Comparison of ENCODE assay signal across 29 cellular contexts in the genomic region with DNA sequence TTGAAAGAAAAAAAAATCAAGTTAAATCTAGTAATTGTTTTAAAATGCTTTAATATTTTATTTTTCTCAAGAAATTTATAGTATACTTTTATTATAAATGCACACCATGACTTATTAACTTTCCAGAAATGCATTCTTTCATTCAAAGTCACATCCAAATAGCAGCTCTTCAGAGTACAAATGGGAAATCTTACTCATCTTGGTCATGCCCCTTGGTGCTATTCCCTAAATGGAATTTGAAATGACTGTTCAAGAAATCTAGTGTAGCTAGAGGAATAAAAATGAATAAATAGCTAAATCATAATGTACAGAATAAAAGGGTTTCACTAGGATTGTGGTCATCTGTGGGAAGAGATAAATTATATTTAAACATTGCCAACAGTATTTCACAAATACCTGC.
A peak's percentile ranks its signal among the peaks of the same experiment; 100 is the strongest.
DNase-seq lines count a peak whose midpoint lies in the region; ATAC-seq lines count a peak whose summit lies in the region.
"Had no signal": no experiment of that assay in that cellular context is flagged by ENCODE, and none has a peak within 500 bp of the region (broad histone marks: within the 10 kb centered on the region; RNA-seq: fewer than 3 reads in every experiment).

No MANE protein-coding gene starts in this region.

- ATAC-seq in HG03139 (IDR thresholded peaks at IDR 0.05; ENCODE audit: unreplicated experiment) (no peak), HG02970 (IDR thresholded peaks at IDR 0.05; ENCODE audit: low FRiP score, unreplicated experiment) (no peak)
- ATAC-seq: A549; GM12878; HepG2; SK-N-SH treated with all-trans-retinoic acid at 6 μM for 48 hours; stimulated activated effector memory CD8-positive, alpha-beta T cell treated with anti-CD3 and anti-CD28 coated beads, Interleukin-12 subunit alpha, Interleukin-12 subunit beta, amount 100 ng/mL, for 72 hours had no signal

- in situ Hi-C loops in HAP-1 (cut with MboI; ENCODE audit: low sequenced_read_pairs), result no loop called here

- H3K4me3 ChIP-seq in HAP-1, result no peak overlapping the region
- H3K4me3 ChIP-seq: A549; BLaER1 treated with 17β-estradiol and CSF1 and Interleukin-3, amounts not matched to agents 10 nM and 100 nM; GM12878; smooth muscle cell; testis; vagina had no signal

- DNase-seq in ELR (ENCODE audit: low read depth) (peak; percentile 68), amniotic stem cell (lab: John Stamatoyannopoulos, UW) (peak; percentile 53), fibroblast of gingiva (ENCODE audit: low read depth) (peak; percentile 65), kidney tubule cell (ENCODE audit: low spot score) (peak; percentile 45), germinal center (ENCODE audit: low spot score) (no peak), HAP-1 (ENCODE audit: low spot score in 2 of 2) (no peak)
- DNase-seq: activated CD4-positive, alpha-beta T cell treated with anti-CD3 and anti-CD28 coated beads for 4 hours; activated naive CD4-positive, alpha-beta T cell; activated T-cell treated with anti-CD3 and anti-CD28 coated beads, Interleukin-2, amount 50 U/mL, for 48 hours; amygdala; COR-L47; DND-41; NCI-H1105 treated with DMSO at 0.1 percent for 48 hours; NCI-H2081 treated with DMSO at 0.1 percent for 48 hours; NCI-H446; NCI-H82; nucleus accumbens; T-helper 2 cell; testis had no signal

- H3K9me3 ChIP-seq in HAP-1, result no peaks in the 10 kb centered on the region
- H3K9me3 ChIP-seq: A549, testis, vagina had no signal

- H3K36me3 ChIP-seq in HAP-1 (replicated peaks), result no peaks in the 10 kb centered on the region
- H3K36me3 ChIP-seq: BLaER1 treated with 17β-estradiol and CSF1 and Interleukin-3, amounts not matched to agents 10 nM and 100 nM; vagina had no signal

- no peaks in the 10 kb centered on the region for H3K27me3 ChIP-seq in HAP-1 (ENCODE audit: low read depth)
- H3K27me3 ChIP-seq: BLaER1 treated with 17β-estradiol and CSF1 and Interleukin-3, amounts not matched to agents 10 nM and 100 nM; testis; vagina had no signal

- H3K4me1 ChIP-seq in HAP-1, result no peaks in the 10 kb centered on the region
- H3K4me1 ChIP-seq: A549; BLaER1 treated with 17β-estradiol and CSF1 and Interleukin-3, amounts not matched to agents 10 nM and 100 nM; testis; vagina had no signal

Comparison
In these comparisons a context has a peak if more than half of its experiments do, and no peak if none do; other contexts are left out.
1. DNase-seq: peak in ELR (single experiment), amniotic stem cell (single experiment), fibroblast of gingiva (single experiment) and kidney tubule cell (single experiment); none in germinal center (single experiment) and HAP-1 (0 of 2).